ENCODE assay signal across 1 cellular context in the genomic region with DNA sequence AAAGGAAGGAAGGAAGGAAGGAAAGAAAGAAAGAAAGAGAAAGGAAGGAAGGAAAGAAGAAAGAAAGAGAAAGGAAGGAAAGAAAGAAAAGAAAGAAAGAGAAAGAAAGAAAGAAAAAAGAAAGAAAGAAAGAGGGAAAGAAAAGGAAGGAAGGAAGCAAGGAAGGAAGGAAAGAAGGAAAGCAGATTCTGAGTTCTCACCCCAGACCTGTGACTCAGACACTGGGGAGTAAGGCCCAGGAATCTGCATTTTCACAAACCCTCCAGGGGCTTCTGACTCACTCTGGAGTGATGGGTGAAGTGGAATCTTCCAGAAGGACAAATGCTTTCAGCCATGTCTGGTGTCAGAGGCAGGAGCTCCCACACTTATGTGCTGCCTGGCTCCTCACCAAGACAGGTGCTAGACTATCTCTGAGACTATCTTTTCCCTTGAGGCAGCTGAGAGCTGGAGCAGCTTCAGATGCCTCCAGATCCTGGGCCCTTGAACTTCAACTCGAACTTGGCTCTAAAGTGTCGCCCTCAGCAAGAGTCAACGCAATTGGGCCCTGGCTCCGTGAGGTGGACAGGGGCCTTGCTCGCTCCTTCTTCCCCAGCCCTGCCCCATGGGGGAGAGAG.
TF ChIP-seq lines count a peak whose summit lies in the region.

No MANE protein-coding gene starts in this region.

TF ChIP-seq in endothelial cell of umbilical vein, 7 proteins besides CTCF, POLR2A, EP300 and RAD21:
- no peak for TF ChIP-seq EZH2 (IDR thresholded peaks at IDR 0.05; ENCODE audit: borderline replicate concordance, low read depth, low read length, severe bottlenecking)
- TF ChIP-seq, protein P1, sequence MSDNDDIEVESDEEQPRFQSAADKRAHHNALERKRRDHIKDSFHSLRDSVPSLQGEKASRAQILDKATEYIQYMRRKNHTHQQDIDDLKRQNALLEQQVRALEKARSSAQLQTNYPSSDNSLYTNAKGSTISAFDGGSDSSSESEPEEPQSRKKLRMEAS (IDR thresholded peaks at IDR 0.05; ENCODE audit: insufficient read depth, insufficient read length): no peak
- TF ChIP-seq FOS (IDR thresholded peaks at IDR 0.05; ENCODE audit: borderline replicate concordance, insufficient read depth, low read length): no peak
- no peak for TF ChIP-seq MYC (IDR thresholded peaks at IDR 0.05; ENCODE audit: low read depth, low read length)
- no peak for TF ChIP-seq POLR2AphosphoS5 (IDR thresholded peaks at IDR 0.05; ENCODE audit: insufficient read depth, low read depth, low read length)
- no peak for TF ChIP-seq JUN (IDR thresholded peaks at IDR 0.05; ENCODE audit: borderline replicate concordance, insufficient read depth, insufficient read length, low read depth)
- TF ChIP-seq GATA2 (IDR thresholded peaks at IDR 0.05; ENCODE audit: insufficient read depth, insufficient read length, low read depth, low read length): no peak
